ENCODE assay signal across 18 cellular contexts in genomic region chr1:149940427-149940826, GRCh38. TPM values are rescaled to one million over a fixed set of nuclear protein-coding genes. Genes with fewer than 3 reads are reported as not detected.
DNase-seq lines count a peak whose midpoint lies in the region; ATAC-seq and TF ChIP-seq lines count a peak whose summit lies in the region.
"Had no signal": no experiment of that assay in that cellular context is flagged by ENCODE, and none has a peak within 500 bp of the region (broad histone marks: within the 10 kb centered on the region; RNA-seq: fewer than 3 reads in every experiment).

No MANE protein-coding gene starts in this region.

- no peak for TF ChIP-seq CTCF in osteocyte (IDR thresholded peaks at IDR 0.05)

- no peaks in the 10 kb centered on the region for H3K9me3 ChIP-seq in CD4-positive, alpha-beta memory T cell (ENCODE audit: control insufficient read depth in 1 of 2, low read length in 2 of 2)
- H3K9me3 ChIP-seq: breast epithelium, right atrium auricular region, upper lobe of right lung had no signal

- H3K4me3 ChIP-seq in CD4-positive, alpha-beta memory T cell (ENCODE audit: low read length in 2 of 2): no peak overlapping the region
- H3K4me3 ChIP-seq: breast epithelium, right atrium auricular region, upper lobe of right lung had no signal

- H3K36me3 Mint-ChIP-seq in CD4-positive, alpha-beta memory T cell: peaks cover 12 to 15% of the 10 kb centered on the region in 2 donors
- peaks cover 11% of the 10 kb centered on the region for H3K36me3 Mint-ChIP-seq in osteocyte (ENCODE audit: unreplicated experiment)

- H3K27ac ChIP-seq in CD4-positive, alpha-beta memory T cell (ENCODE audit: low read depth, low read length): no peak overlapping the region
- peak overlapping the region; percentile 84 for H3K27ac ChIP-seq in cingulate gyrus (ENCODE audit: low read depth, low read length)

- CTCF ChIA-PET in CD4-positive, alpha-beta memory T cell (lab: Charles Lee; ENCODE audit: partially characterized antibody): no interaction called here

- POLR2A ChIA-PET in CD4-positive, alpha-beta memory T cell (lab: Charles Lee; ENCODE audit: partially characterized antibody): interaction anchor here (3.4 kb wide), 1 partner anchor 53 kb away, joined by 19 read pairs; a partner anchor contains a TSS

- no peaks in the 10 kb centered on the region for H3K27me3 Mint-ChIP-seq in CD4-positive, alpha-beta memory T cell
- H3K27me3 Mint-ChIP-seq in osteocyte (ENCODE audit: unreplicated experiment): no peaks in the 10 kb centered on the region

- H3K9me3 Mint-ChIP-seq in CD4-positive, alpha-beta memory T cell: no peaks in the 10 kb centered on the region
- H3K9me3 Mint-ChIP-seq in osteocyte (ENCODE audit: unreplicated experiment): no peaks in the 10 kb centered on the region
- H3K9me3 Mint-ChIP-seq: nephron progenitor cell had no signal

- DNase-seq in CD4-positive, alpha-beta memory T cell: no peak
- peak; percentile 11 to 34 for DNase-seq in NCI-H524 (lab: John Stamatoyannopoulos, UW)
- no peak for DNase-seq in osteocyte (ENCODE audit: extremely low spot score, unreplicated experiment)
- no peak for DNase-seq in NCI-H446 (lab: John Stamatoyannopoulos, UW)
- DNase-seq in Ammon's horn (ENCODE audit: low spot score): no peak
- DNase-seq in RPMI8226: no peak
- DNase-seq: activated gamma-delta T cell treated with Interleukin-2 at 50 U/mL for 16 hours; foreskin keratinocyte; NCI-H1105 treated with DMSO at 0.1 percent for 48 hours; NCI-H2227 treated with DMSO at 0.1 percent for 48 hours; nephron progenitor cell; stimulated activated CD4-positive, alpha-beta T cell treated with anti-CD3 and anti-CD28 coated beads, Interleukin-4, amount 100 ng/mL, for 1 hour; upper lobe of right lung had no signal

- H3K4me1 ChIP-seq in CD4-positive, alpha-beta memory T cell (ENCODE audit: insufficient read depth, low read length): peaks cover 18% of the 10 kb centered on the region

- peak overlapping the region in 1 of 8 donors; percentile 15 for H3K4me3 Mint-ChIP-seq in CD4-positive, alpha-beta memory T cell
- no peak overlapping the region for H3K4me3 Mint-ChIP-seq in osteocyte (ENCODE audit: unreplicated experiment)
- H3K4me3 Mint-ChIP-seq: B cell, nephron progenitor cell had no signal

- ATAC-seq in GM21619 (IDR thresholded peaks at IDR 0.05; ENCODE audit: unreplicated experiment): no peak
- ATAC-seq: foreskin keratinocyte, upper lobe of right lung had no signal

- peak overlapping the region in 6 of 7 donors; percentile 3 to 72 (median 14) for H3K27ac Mint-ChIP-seq in CD4-positive, alpha-beta memory T cell
- peak overlapping the region; percentile 93 for H3K27ac Mint-ChIP-seq in osteocyte (ENCODE audit: unreplicated experiment)
- H3K27ac Mint-ChIP-seq: B cell, nephron progenitor cell had no signal

- H3K27me3 ChIP-seq in CD4-positive, alpha-beta memory T cell (ENCODE audit: insufficient read depth, low read length): no peaks in the 10 kb centered on the region
- H3K27me3 ChIP-seq: breast epithelium, foreskin keratinocyte, right atrium auricular region, upper lobe of right lung had no signal

- H3K4me1 Mint-ChIP-seq in CD4-positive, alpha-beta memory T cell: peaks cover 14 to 32% (median 18%) of the 10 kb centered on the region in 4 donors
- peaks cover 45% of the 10 kb centered on the region for H3K4me1 Mint-ChIP-seq in osteocyte (ENCODE audit: unreplicated experiment)
- H3K4me1 Mint-ChIP-seq: B cell had no signal

- no peaks in the 10 kb centered on the region for H3K36me3 ChIP-seq in CD4-positive, alpha-beta memory T cell (ENCODE audit: insufficient read depth, low read length)
- H3K36me3 ChIP-seq: breast epithelium had no signal

- intact Hi-C loops in CD4-positive, alpha-beta memory T cell (cut with micrococcal nuclease): no loop called here

RNA-seq across cellular contexts. Expression of gene MTMR11, which starts 3.7 kb away (rescaled TPM):
- total RNA-seq in CD4-positive, alpha-beta memory T cell: 1 to 10 TPM; 1.3 to 2.1 TPM
- polyA plus RNA-seq in CD4-positive, alpha-beta memory T cell: under 1 TPM in 1 of 2 donors, not detected in 1; 0.28 TPM
- 13.5 and 14.8 TPM in 2 replicates for total RNA-seq in osteocyte
- total RNA-seq: B cell had no signal

RNA-seq across cellular contexts. Expression of gene SF3B4, which starts 12.8 kb away (rescaled TPM):
- total RNA-seq in CD4-positive, alpha-beta memory T cell: 10 to 100 TPM; 47.7 to 48.8 TPM
- polyA plus RNA-seq in CD4-positive, alpha-beta memory T cell: 100 to 1,000 TPM in 1 of 2 donors, 10 to 100 TPM in 1; 82.2 to 112 TPM
- total RNA-seq in osteocyte: 68.1 and 71.9 TPM in 2 replicates

RNA-seq across cellular contexts. Expression of gene SV2A, which starts 22.8 kb away (rescaled TPM):
- 1 to 10 TPM; 4.3 to 5.0 TPM for total RNA-seq in CD4-positive, alpha-beta memory T cell
- polyA plus RNA-seq in CD4-positive, alpha-beta memory T cell: 1 to 10 TPM; 2.8 to 2.9 TPM
- total RNA-seq in osteocyte: 16.7 and 16.9 TPM in 2 replicates

RNA-seq across cellular contexts. Expression of gene BOLA1, which starts 41.1 kb away (rescaled TPM):
- 10 to 100 TPM; 25.2 TPM for total RNA-seq in CD4-positive, alpha-beta memory T cell
- polyA plus RNA-seq in CD4-positive, alpha-beta memory T cell: 10 to 100 TPM; 25.2 to 31.4 TPM
- total RNA-seq in osteocyte: 12.9 and 13.7 TPM in 2 replicates

Comparison
In these comparisons a context has a peak if more than half of its experiments do, and no peak if none do; other contexts are left out.
1. DNase-seq: peak in NCI-H524 (2 of 2); none in CD4-positive, alpha-beta memory T cell (0 of 5), osteocyte (single experiment), NCI-H446 (0 of 2), Ammon's horn (single experiment) and RPMI8226 (single experiment).